8 cellular contexts compared by ENCODE assay signal in the genomic region with DNA sequence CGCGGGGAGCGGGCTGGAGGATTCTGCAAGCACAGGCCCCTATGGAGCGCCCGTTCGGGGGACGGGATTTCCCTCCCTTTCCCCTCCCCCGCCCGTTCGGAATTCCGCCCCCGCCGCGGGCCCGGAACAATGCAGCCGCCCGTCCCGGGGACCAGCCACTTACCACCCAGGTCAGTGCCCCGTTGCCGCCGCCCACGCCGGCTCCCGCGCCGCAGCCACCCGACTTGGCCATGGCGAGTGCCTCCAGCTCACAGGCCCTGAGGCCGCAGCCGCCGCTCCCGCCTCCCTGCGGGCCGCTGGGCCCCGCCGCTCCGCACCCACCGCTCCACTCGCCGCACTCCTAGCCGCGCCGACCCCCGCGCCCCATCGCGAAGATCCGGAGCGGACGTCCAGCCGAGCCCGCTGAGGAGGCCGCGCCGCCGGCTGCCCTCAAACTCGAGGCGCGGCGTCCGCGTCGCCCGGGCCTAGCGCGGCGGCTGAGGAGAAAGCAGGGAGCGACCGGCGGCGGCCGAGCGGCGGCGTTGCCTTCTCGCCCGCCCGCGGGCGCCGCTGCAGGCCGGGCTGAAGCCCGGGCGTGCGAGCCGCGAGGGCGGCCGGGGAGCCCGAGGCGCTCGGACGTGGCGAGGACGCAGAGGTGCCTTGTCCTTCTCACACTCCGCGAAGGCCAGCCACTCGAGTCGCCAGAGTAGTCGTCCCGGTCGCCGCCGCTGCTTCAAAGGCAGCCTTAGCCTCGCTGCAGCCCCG. TPM values are rescaled to one million over a fixed set of nuclear protein-coding genes. Genes with fewer than 3 reads are reported as not detected.
A peak's percentile ranks its signal among the peaks of the same experiment; 100 is the strongest.
DNase-seq lines count a peak whose midpoint lies in the region; ATAC-seq and TF ChIP-seq lines count a peak whose summit lies in the region.

No MANE protein-coding gene starts in this region.

- ATAC-seq in GM21390 (IDR thresholded peaks at IDR 0.05; ENCODE audit: unreplicated experiment) = peak; percentile 34

- peak overlapping the region; percentile 83 for H3K4me3 ChIP-seq in lower leg skin (ENCODE audit: low read depth, poor library complexity, severe bottlenecking)

- TF ChIP-seq POLR2A in lower leg skin (IDR thresholded peaks at IDR 0.05) = no peak

- TF ChIP-seq CTCF in lower leg skin (IDR thresholded peaks at IDR 0.05) = no peak

- DNase-seq in D341Med (ENCODE audit: low spot score) (peak; percentile 74), HuH-7 (ENCODE audit: low spot score) (peak; percentile 56), dedifferentiated amniotic fluid mesenchymal stem cell (ENCODE audit: extremely low spot score) (peak; percentile 20), lower leg skin (ENCODE audit: low spot score in 2 of 2) (peak; percentile 58 to 94), GF-D8 (lab: John Stamatoyannopoulos, UW) (no peak)
- peak; percentile 57 for DNase-seq in activated CD4-positive, alpha-beta T cell treated with anti-CD3 and anti-CD28 coated beads, Interleukin-2, amount 50 U/mL, for 1 hour
- peak in 2 of 3 donors; percentile 31 to 58 for DNase-seq in stimulated activated CD4-positive, alpha-beta T cell treated with anti-CD3 and anti-CD28 coated beads, TNF-alpha, amount 100 ng/mL, for 1 hour (ENCODE audit: low read depth in 3 of 3, low spot score in 1 of 3)

- WGBS in lower leg skin, 2 donors = 0 to 1% methylated on average over 15 to 54 of the region's 106 CpGs

- intact Hi-C loops in lower leg skin (cut with DNase I; ENCODE audit: low total_unique reads) = no loop called here

RNA-seq across cellular contexts. Expression of a gene that starts 0.5 kb away (rescaled TPM):
- total RNA-seq in lower leg skin = 10 to 100 TPM; 62.9 to 77.4 (median 65.4) TPM
